12 cellular contexts compared by ENCODE assay signal in genomic region chr3:106255870-106256248, GRCh38.
A peak's percentile ranks its signal among the peaks of the same experiment; 100 is the strongest.
DNase-seq lines count a peak whose midpoint lies in the region; ATAC-seq and TF ChIP-seq lines count a peak whose summit lies in the region.
"Had no signal": no experiment of that assay in that cellular context is flagged by ENCODE, and none has a peak within 500 bp of the region (broad histone marks: within the 10 kb centered on the region; RNA-seq: fewer than 3 reads in every experiment).

No MANE protein-coding gene starts in this region.

- no peak for TF ChIP-seq CTCF in esophagus squamous epithelium (IDR thresholded peaks at IDR 0.05)
- no peak for TF ChIP-seq CTCF in WERI-Rb-1 (IDR thresholded peaks at IDR 0.05; ENCODE audit: low read depth, low read length)

- ATAC-seq in GM18511 (IDR thresholded peaks at IDR 0.05; ENCODE audit: unreplicated experiment) (peak; percentile 96), GM21423 (IDR thresholded peaks at IDR 0.05; ENCODE audit: unreplicated experiment) (peak; percentile 93), HG03108 (IDR thresholded peaks at IDR 0.05; ENCODE audit: unreplicated experiment) (peak; percentile 94)
- no peak for ATAC-seq in stimulated activated effector memory CD8-positive, alpha-beta T cell treated with anti-CD3 and anti-CD28 coated beads, Interleukin-12 subunit alpha, Interleukin-12 subunit beta, amount 100 ng/mL, for 72 hours
- ATAC-seq: gastrocnemius medialis had no signal

- no peaks in the 10 kb centered on the region for H3K4me1 ChIP-seq in esophagus squamous epithelium
- H3K4me1 ChIP-seq: gastrocnemius medialis had no signal

- no peak overlapping the region for H3K4me3 ChIP-seq in esophagus squamous epithelium
- no peak overlapping the region for H3K4me3 ChIP-seq in WERI-Rb-1 (ENCODE audit: low read depth, low read length)
- H3K4me3 ChIP-seq: gastrocnemius medialis had no signal

- H3K36me3 Mint-ChIP-seq in stimulated activated effector memory CD8-positive, alpha-beta T cell treated with anti-CD3 and anti-CD28 coated beads, Interleukin-12 subunit alpha, Interleukin-12 subunit beta, amount 100 ng/mL, for 72 hours: no peaks in the 10 kb centered on the region

- H3K4me3 Mint-ChIP-seq in stimulated activated effector memory CD8-positive, alpha-beta T cell treated with anti-CD3 and anti-CD28 coated beads, Interleukin-12 subunit alpha, Interleukin-12 subunit beta, amount 100 ng/mL, for 72 hours: no peak overlapping the region

- H3K27ac ChIP-seq in esophagus squamous epithelium (no peak overlapping the region), WERI-Rb-1 (no peak overlapping the region)
- H3K27ac ChIP-seq: gastrocnemius medialis had no signal

- H3K36me3 ChIP-seq in esophagus squamous epithelium (no peaks in the 10 kb centered on the region), WERI-Rb-1 (no peaks in the 10 kb centered on the region)
- H3K36me3 ChIP-seq: gastrocnemius medialis had no signal

- TF ChIP-seq POLR2A in esophagus squamous epithelium (IDR thresholded peaks at IDR 0.05): no peak

- WGBS in esophagus squamous epithelium, 2 donors: 76 to 100% methylated on average over 5 to 6 of the region's 6 CpGs

- peaks cover 7% of the 10 kb centered on the region for H3K9me3 Mint-ChIP-seq in stimulated activated effector memory CD8-positive, alpha-beta T cell treated with anti-CD3 and anti-CD28 coated beads, Interleukin-12 subunit alpha, Interleukin-12 subunit beta, amount 100 ng/mL, for 72 hours

- intact Hi-C loops in esophagus squamous epithelium (cut with DNase I): no loop called here

- peaks cover 6% of the 10 kb centered on the region for H3K4me1 Mint-ChIP-seq in stimulated activated effector memory CD8-positive, alpha-beta T cell treated with anti-CD3 and anti-CD28 coated beads, Interleukin-12 subunit alpha, Interleukin-12 subunit beta, amount 100 ng/mL, for 72 hours

- H3K27me3 ChIP-seq in esophagus squamous epithelium (no peaks in the 10 kb centered on the region), WERI-Rb-1 (ENCODE audit: insufficient read depth, low read depth, severe bottlenecking) (no peaks in the 10 kb centered on the region)
- H3K27me3 ChIP-seq: gastrocnemius medialis had no signal

- no peak overlapping the region for H3K27ac Mint-ChIP-seq in stimulated activated effector memory CD8-positive, alpha-beta T cell treated with anti-CD3 and anti-CD28 coated beads, Interleukin-12 subunit alpha, Interleukin-12 subunit beta, amount 100 ng/mL, for 72 hours

- H3K9me3 ChIP-seq in esophagus squamous epithelium (peaks cover 0 to 6% (median 6%) of the 10 kb centered on the region in 3 donors), WERI-Rb-1 (ENCODE audit: severe bottlenecking) (peaks cover 8% of the 10 kb centered on the region)
- H3K9me3 ChIP-seq: gastrocnemius medialis had no signal

- DNase-seq in esophagus squamous epithelium (lab: John Stamatoyannopoulos, UW) (peak; percentile 1), GDM1 (lab: John Stamatoyannopoulos, UW) (no peak), KG1 (lab: John Stamatoyannopoulos, UW) (no peak), WERI-Rb-1 (no peak)
- DNase-seq in stimulated activated effector memory CD8-positive, alpha-beta T cell treated with anti-CD3 and anti-CD28 coated beads, Interleukin-12 subunit alpha, Interleukin-12 subunit beta, amount 100 ng/mL, for 72 hours (ENCODE audit: low spot score in 2 of 2): no peak
- DNase-seq: activated CD4-positive, alpha-beta T cell treated with anti-CD3 and anti-CD28 coated beads, Interleukin-2, amount 50 U/mL, for 4 hours; DMS 273 treated with DMSO at 0.1 percent for 48 hours; gastrocnemius medialis; stimulated activated CD4-positive, alpha-beta T cell treated with anti-CD3 and anti-CD28 coated beads, Interleukin-1b, Interleukin-23, amount 100 ng/mL, for 48 hours had no signal
